ENCODE assay signal across 1 cellular context in genomic region chr1:42259739-42260064, GRCh38.
A peak's percentile ranks its signal among the peaks of the same experiment; 100 is the strongest.
TF ChIP-seq lines count a peak whose summit lies in the region.

No MANE protein-coding gene starts in this region.

TF ChIP-seq in HEK293, 187 proteins besides CTCF, POLR2A, EP300 and RAD21 (continued from another document):
- TF ChIP-seq TSHZ1 (tag by site-specific recombination; IDR thresholded peaks at IDR 0.05; ENCODE audit: borderline replicate concordance) = no peak
- TF ChIP-seq FEZF1 (tag by site-specific recombination; IDR thresholded peaks at IDR 0.05) = peak; percentile 47
- no peak for TF ChIP-seq ZFHX2 (tag by site-specific recombination; conservative IDR thresholded peaks at IDR 0.05)
- TF ChIP-seq ZNF549 (tag by site-specific recombination; IDR thresholded peaks at IDR 0.05) = no peak
- TF ChIP-seq ZXDB (tag by site-specific recombination; IDR thresholded peaks at IDR 0.05) = peak; percentile 48; the same call in 1 of the 2 replicates
- peak; percentile 24; the same call in 1 of the 2 replicates for TF ChIP-seq ZBTB17 (tag by site-specific recombination; IDR thresholded peaks at IDR 0.05)
TF ChIP-seq in HEK293: peak in this region for 7.
